Comparison of ENCODE assay signal across 1 cellular context in the genomic region with DNA sequence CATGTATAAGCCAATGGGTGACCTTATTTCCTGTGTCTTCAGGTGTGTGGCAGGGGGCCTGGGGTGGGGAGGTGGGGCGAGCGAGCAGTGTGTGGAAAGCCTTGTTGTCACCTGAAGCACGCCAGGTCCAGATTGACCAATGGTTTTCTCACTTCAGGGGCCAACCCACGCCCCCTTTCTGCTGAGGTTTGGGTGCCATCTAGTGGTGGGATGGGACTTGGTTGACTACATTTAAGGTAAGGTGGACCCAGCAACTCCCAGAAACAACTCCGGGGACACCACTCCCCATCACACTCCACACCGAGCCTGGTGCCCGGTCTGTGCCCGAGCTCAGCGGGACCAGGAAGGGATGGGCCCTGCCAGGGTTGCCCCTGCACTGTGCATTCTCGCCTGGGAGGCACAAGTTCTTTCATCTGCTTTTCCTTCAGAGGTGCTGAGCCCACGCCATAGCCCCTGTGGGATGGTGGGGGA.
TF ChIP-seq lines count a peak whose summit lies in the region.

No MANE protein-coding gene starts in this region.

TF ChIP-seq in IMR-90, 13 proteins besides CTCF, POLR2A, EP300 and RAD21:
- peak; percentile 67 for TF ChIP-seq SMC3 (IDR thresholded peaks at IDR 0.05; ENCODE audit: low read depth, low read length)
- TF ChIP-seq CHD1 (IDR thresholded peaks at IDR 0.05; ENCODE audit: low read depth, low read length): no peak
- TF ChIP-seq CEBPB (IDR thresholded peaks at IDR 0.05; ENCODE audit: low read depth, low read length): no peak
TF ChIP-seq in IMR-90: peak in this region for 1.
